ENCODE assay signal across 8 cellular contexts in genomic region chr14:70186826-70187483, GRCh38.
DNase-seq lines count a peak whose midpoint lies in the region; ATAC-seq and TF ChIP-seq lines count a peak whose summit lies in the region.

No MANE protein-coding gene starts in this region.

- ATAC-seq in GM21390 (IDR thresholded peaks at IDR 0.05; ENCODE audit: unreplicated experiment) (no peak), HG02885 (IDR thresholded peaks at IDR 0.05; ENCODE audit: poor library complexity, unreplicated experiment) (no peak)

- peaks cover 53% of the 10 kb centered on the region for H3K27me3 Mint-ChIP-seq in nephron (ENCODE audit: low read depth)

- peak; percentile 32 for DNase-seq in GM13976 (ENCODE audit: low spot score)
- peak; percentile 31 for DNase-seq in NCI-H2227 (lab: John Stamatoyannopoulos, UW; ENCODE audit: unreplicated experiment)
- DNase-seq in ecto neural progenitor cell (ENCODE audit: low spot score), result peak; percentile 59
- DNase-seq in activated CD4-positive, CD25-positive, alpha-beta regulatory T cell (lab: John Stamatoyannopoulos, UW), result no peak
- no peak for DNase-seq in pons (ENCODE audit: low spot score)

- H3K9me3 Mint-ChIP-seq in nephron, result no peaks in the 10 kb centered on the region

- peak overlapping the region; percentile 89 to 91 (median 89) for H3K4me3 Mint-ChIP-seq in nephron

- no peaks in the 10 kb centered on the region for H3K36me3 Mint-ChIP-seq in nephron (ENCODE audit: low read depth)

- in situ Hi-C loops in GM13976 (cut with MboI; ENCODE audit: low sequenced_read_pairs, unreplicated experiment), result no loop called here

- TF ChIP-seq CTCF in GM13976 (IDR thresholded peaks at IDR 0.05; ENCODE audit: borderline replicate concordance, control extremely low read depth, extremely low read depth, insufficient read depth, missing control alignments), result no peak
- no peak for TF ChIP-seq CTCF in nephron (IDR thresholded peaks at IDR 0.05; ENCODE audit: unreplicated experiment in 3 of 3)

- H3K4me1 Mint-ChIP-seq in nephron, result peaks cover 31% of the 10 kb centered on the region

- H3K27ac Mint-ChIP-seq in nephron, result peak overlapping the region in 2 of 3 experiments; percentile 64 to 76

Comparison
In these comparisons a context has a peak if more than half of its experiments do, and no peak if none do; other contexts are left out.
1. DNase-seq: peak in GM13976 (single experiment), NCI-H2227 (single experiment) and ecto neural progenitor cell (single experiment); none in activated CD4-positive, CD25-positive, alpha-beta regulatory T cell (0 of 4) and pons (single experiment).